29 cellular contexts compared by ENCODE assay signal in the genomic region with DNA sequence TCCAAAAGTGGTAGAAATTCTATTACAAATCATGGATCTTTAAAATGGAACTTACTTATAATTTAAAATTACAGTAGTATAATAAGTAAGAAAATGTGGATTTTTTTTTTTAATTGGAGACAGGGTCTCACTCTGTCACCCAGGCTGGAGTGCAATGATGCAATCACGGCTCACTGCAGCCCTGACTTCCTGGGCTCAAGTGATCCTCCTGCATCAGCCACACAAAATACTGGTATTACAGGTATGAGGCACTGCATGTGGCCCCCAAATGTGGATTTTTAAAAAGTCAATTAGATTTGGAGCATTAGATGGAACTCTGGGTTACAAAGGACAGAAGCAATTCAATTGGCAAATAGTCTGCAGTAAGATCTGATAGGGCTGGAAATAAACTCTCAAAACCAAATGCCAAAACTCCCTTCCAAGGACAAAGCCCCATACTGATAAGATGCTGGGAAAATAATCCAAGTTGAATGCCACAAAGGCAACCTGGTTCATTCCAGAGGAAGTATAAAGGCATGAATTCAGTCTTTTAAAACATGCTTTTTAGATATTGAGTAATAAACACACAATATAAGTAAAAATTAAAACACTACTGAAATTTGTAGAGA.
"Had no signal": no experiment of that assay in that cellular context is flagged by ENCODE, and none has a peak within 500 bp of the region (broad histone marks: within the 10 kb centered on the region; RNA-seq: fewer than 3 reads in every experiment).

No MANE protein-coding gene starts in this region.

- H3K4me1 ChIP-seq: body of pancreas, breast epithelium, Peyer's patch, SJCRH30 had no signal

- H3K27ac Mint-ChIP-seq: activated CD4-positive, alpha-beta T cell treated with anti-CD3 and anti-CD28 coated beads for 36 hours; activated CD4-positive, alpha-beta T cell treated with anti-CD3 and anti-CD28 coated beads, Interleukin-2, amount 10 ng/mL, durations not matched to agents 7 days and 5 days; activated CD8-positive, alpha-beta T cell treated with anti-CD3 and anti-CD28 coated beads, Interleukin-2, amount 10 ng/mL, durations not matched to agents 7 days and 5 days; activated naive CD8-positive, alpha-beta T cell treated with anti-CD3 and anti-CD28 coated beads, Interleukin-2, amount 10 ng/mL, durations not matched to agents 7 days and 5 days; activated T-cell treated with anti-CD3 and anti-CD28 coated beads, Interleukin-2, amount 50 U/mL, for 24 hours; activated T-helper 2 cell treated with anti-CD3 and anti-CD28 coated beads, Interferon-gamma antibody, Interleukin-2, Interleukin-4, amounts not matched to agents 10 μg/mL and 5 μg/mL and 100 μg/mL, durations not matched to agents 14 hours and 24 hours and 36 hours; T-helper 1 cell treated with Interleukin-12 subunit alpha and Interleukin-12 subunit beta and Interleukin-4 antibody, amounts not matched to agents 30 μg/mL and 1 μg/mL, for 36 hours; T-helper 2 cell treated with Interferon-gamma antibody and Interleukin-4, amounts not matched to agents 5 μg/mL and 100 μg/mL, for 36 hours; WTC11 had no signal

- H3K27me3 Mint-ChIP-seq: activated CD4-positive, alpha-beta T cell treated with anti-CD3 and anti-CD28 coated beads for 36 hours; activated CD4-positive, alpha-beta T cell treated with anti-CD3 and anti-CD28 coated beads, Interleukin-2, amount 10 ng/mL, durations not matched to agents 7 days and 5 days; activated naive CD4-positive, alpha-beta T cell treated with anti-CD3 and anti-CD28 coated beads, Interleukin-2, amount 50 U/mL, for 24 hours; activated naive CD8-positive, alpha-beta T cell treated with anti-CD3 and anti-CD28 coated beads, Interleukin-2, amount 10 ng/mL, durations not matched to agents 7 days and 5 days; activated T-cell treated with anti-CD3 and anti-CD28 coated beads, Interleukin-2, amount 50 U/mL, for 24 hours had no signal

- H3K27me3 ChIP-seq: body of pancreas, breast epithelium, Peyer's patch, SJCRH30 had no signal

- H3K4me3 ChIP-seq: body of pancreas, breast epithelium, K562, Peyer's patch, SJCRH30 had no signal

- H3K4me3 Mint-ChIP-seq: activated CD4-positive, alpha-beta T cell treated with anti-CD3 and anti-CD28 coated beads for 36 hours; activated CD4-positive, alpha-beta T cell treated with anti-CD3 and anti-CD28 coated beads, Interleukin-2, amount 10 ng/mL, durations not matched to agents 7 days and 5 days; activated CD8-positive, alpha-beta T cell treated with anti-CD3 and anti-CD28 coated beads, Interleukin-2, amount 10 ng/mL, durations not matched to agents 7 days and 5 days; activated naive CD4-positive, alpha-beta T cell treated with anti-CD3 and anti-CD28 coated beads, Interleukin-2, amount 50 U/mL, for 24 hours; activated naive CD8-positive, alpha-beta T cell treated with anti-CD3 and anti-CD28 coated beads, Interleukin-2, amount 10 ng/mL, durations not matched to agents 7 days and 5 days; activated T-cell treated with anti-CD3 and anti-CD28 coated beads, Interleukin-2, amount 50 U/mL, for 24 hours; T-helper 1 cell treated with Interleukin-12 subunit alpha and Interleukin-12 subunit beta and Interleukin-4 antibody, amounts not matched to agents 30 μg/mL and 1 μg/mL, for 36 hours; T-helper 2 cell treated with Interferon-gamma antibody and Interleukin-4, amounts not matched to agents 5 μg/mL and 100 μg/mL, for 36 hours; WTC11 had no signal

- DNase-seq: activated CD4-positive, alpha-beta T cell treated with anti-CD3 and anti-CD28 coated beads for 36 hours; activated CD4-positive, alpha-beta T cell treated with anti-CD3 and anti-CD28 coated beads, Interleukin-2, amount 10 ng/mL, durations not matched to agents 7 days and 5 days; activated CD4-positive, alpha-beta T cell treated with anti-CD3 and anti-CD28 coated beads, Interleukin-2, amount 50 U/mL, for 48 hours; activated CD8-positive, alpha-beta T cell treated with anti-CD3 and anti-CD28 coated beads, Interleukin-2, amount 10 ng/mL, durations not matched to agents 7 days and 5 days; activated gamma-delta T cell; activated naive CD4-positive, alpha-beta T cell treated with Interleukin-2 at 50 U/mL for 16 hours; activated naive CD8-positive, alpha-beta T cell treated with anti-CD3 and anti-CD28 coated beads, Interleukin-2, amount 10 ng/mL, durations not matched to agents 7 days and 5 days; activated T-cell treated with anti-CD3 and anti-CD28 coated beads, Interleukin-2, amount 50 U/mL, for 24 hours; body of pancreas; caudate nucleus; cerebellar nuclear complex; NCI-H1105; NCI-H1417 treated with DMSO at 0.1 percent for 48 hours; NCI-H1694; NCI-H2029; NCI-H345; NCI-H524 treated with DMSO at 0.1 percent for 48 hours; Peyer's patch; RPMI8226; SJCRH30; SK-N-SH had no signal

- H3K4me1 Mint-ChIP-seq: activated CD4-positive, alpha-beta T cell treated with anti-CD3 and anti-CD28 coated beads for 36 hours; activated CD4-positive, alpha-beta T cell treated with anti-CD3 and anti-CD28 coated beads, Interleukin-2, amount 10 ng/mL, durations not matched to agents 7 days and 5 days; activated naive CD4-positive, alpha-beta T cell treated with anti-CD3 and anti-CD28 coated beads, Interleukin-2, amount 50 U/mL, for 24 hours; activated naive CD8-positive, alpha-beta T cell treated with anti-CD3 and anti-CD28 coated beads, Interleukin-2, amount 10 ng/mL, durations not matched to agents 7 days and 5 days; WTC11 had no signal

- H3K36me3 ChIP-seq: breast epithelium, Peyer's patch, SJCRH30 had no signal

- ATAC-seq: activated CD4-positive, alpha-beta T cell treated with anti-CD3 and anti-CD28 coated beads for 36 hours; activated CD4-positive, CD25-positive, alpha-beta regulatory T cell treated with anti-CD3 and anti-CD28 coated beads, Interleukin-2, amount 50 U/mL, for 24 hours; activated CD8-positive, alpha-beta T cell treated with anti-CD3 and anti-CD28 coated beads, Interleukin-2, amount 10 ng/mL, durations not matched to agents 7 days and 5 days; body of pancreas; K562; WTC11 had no signal

- H3K9me3 ChIP-seq: body of pancreas, breast epithelium, Peyer's patch, SJCRH30, SK-N-SH had no signal

- H3K27ac ChIP-seq: body of pancreas, breast epithelium, Peyer's patch, SJCRH30 had no signal

- H3K36me3 Mint-ChIP-seq: activated naive CD4-positive, alpha-beta T cell treated with anti-CD3 and anti-CD28 coated beads, Interleukin-2, amount 50 U/mL, for 24 hours; activated naive CD8-positive, alpha-beta T cell treated with anti-CD3 and anti-CD28 coated beads, Interleukin-2, amount 10 ng/mL, durations not matched to agents 7 days and 5 days had no signal
